30 cellular contexts compared by ENCODE assay signal in the genomic region with DNA sequence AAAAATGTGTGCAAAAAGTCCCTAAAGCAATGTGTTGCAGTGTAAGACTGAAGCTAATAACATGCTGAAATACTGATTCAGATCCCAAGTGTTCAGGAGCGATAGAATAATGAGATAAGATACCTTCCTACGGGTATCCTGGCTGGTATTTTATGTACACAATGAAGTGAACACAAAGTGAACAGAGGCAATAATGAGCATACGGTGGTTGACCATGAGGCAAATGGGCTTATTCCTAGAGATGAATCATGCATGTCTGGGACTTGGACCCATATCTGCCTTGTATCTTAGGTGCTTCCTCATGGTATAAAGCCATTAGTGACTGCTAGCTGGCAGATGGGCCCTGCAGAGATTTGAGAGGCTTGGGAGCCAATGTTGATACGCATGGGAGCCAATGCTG.
"Had no signal": no experiment of that assay in that cellular context is flagged by ENCODE, and none has a peak within 500 bp of the region (broad histone marks: within the 10 kb centered on the region; RNA-seq: fewer than 3 reads in every experiment).

No MANE protein-coding gene starts in this region.

- H3K4me3 ChIP-seq: MG63, PC-9, SJSA1 had no signal

- H3K36me3 ChIP-seq: MG63, SJSA1 had no signal

- H3K27ac ChIP-seq: PC-9, SJSA1 had no signal

- H3K27me3 ChIP-seq: MG63, SJSA1 had no signal

- H3K9ac ChIP-seq: SK-N-SH had no signal

- H3K9me3 ChIP-seq: MG63, SJSA1, SK-N-SH had no signal

- DNase-seq: Kasumi-1, KG1, MG63, NCI-H1048, NCI-H1092 treated with DMSO at 0.1 percent for 48 hours, NCI-H1105 treated with DMSO at 0.1 percent for 48 hours, NCI-H1417, NCI-H1436, NCI-H146, NCI-H1694, NCI-H187, NCI-H1930, NCI-H2029 treated with DMSO at 0.1 percent for 48 hours, NCI-H2081 treated with DMSO at 0.1 percent for 48 hours, NCI-H2107, NCI-H2171, NCI-H226, NCI-H446 treated with DMSO at 0.1 percent for 48 hours, NCI-H510A, NCI-H524, NCI-H526, NCI-H69, NCI-H748 treated with DMSO at 0.1 percent for 48 hours, PC-9, Right ventricle myocardium superior, SHP77 treated with DMSO at 0.1 percent for 48 hours, SK-N-SH, SW 1271 had no signal

- FAIRE-seq: RCC 7860 had no signal
